In genomic region chr2:136151021-136151971, GRCh38 we compare ENCODE assay signal across 17 cellular contexts. TPM values are rescaled to one million over a fixed set of nuclear protein-coding genes. Genes with fewer than 3 reads are reported as not detected.
"Had no signal": no experiment of that assay in that cellular context is flagged by ENCODE, and none has a peak within 500 bp of the region (broad histone marks: within the 10 kb centered on the region; RNA-seq: fewer than 3 reads in every experiment).

No MANE protein-coding gene starts in this region.

- H3K27ac ChIP-seq: adrenal gland, epithelial cell of prostate, parathyroid adenoma, sigmoid colon, spleen had no signal

- DNase-seq: activated CD4-positive, alpha-beta T cell treated with anti-CD3 and anti-CD28 coated beads for 1 hour; activated CD4-positive, alpha-beta T cell treated with anti-CD3 and anti-CD28 coated beads, Interleukin-2, amount 50 U/mL, for 4 hours; activated CD8-positive, alpha-beta memory T cell treated with anti-CD3 and anti-CD28 coated beads, Interleukin-2, amount 10 ng/mL, durations not matched to agents 7 days and 5 days; activated effector memory CD4-positive, alpha-beta T cell treated with anti-CD3 and anti-CD28 coated beads, Interleukin-2, amount 50 U/mL, for 16 hours; activated T-cell treated with anti-CD3 and anti-CD28 coated beads, Interleukin-2, amount 50 U/mL, for 1 hour; adrenal gland; foreskin melanocyte; kidney glomerular epithelial cell; mesendoderm; sigmoid colon; spleen; T1000 had no signal

- H3K4me1 Mint-ChIP-seq: neural crest cell had no signal

- H3K79me2 ChIP-seq: parathyroid adenoma had no signal

- H3K9me3 ChIP-seq: adrenal gland, sigmoid colon, spleen had no signal

- H3K4me3 ChIP-seq: adrenal gland, sigmoid colon, spleen had no signal

- H3K27me3 ChIP-seq: adrenal gland, sigmoid colon, spleen had no signal

- H3K36me3 ChIP-seq: adrenal gland, sigmoid colon, spleen had no signal

- ATAC-seq: activated CD8-positive, alpha-beta memory T cell treated with anti-CD3 and anti-CD28 coated beads, Interleukin-2, amount 10 ng/mL, durations not matched to agents 7 days and 5 days had no signal

- H3K4me1 ChIP-seq: adrenal gland, parathyroid adenoma, sigmoid colon had no signal

- H3K27me3 Mint-ChIP-seq: activated naive CD4-positive, alpha-beta T cell treated with anti-CD3 and anti-CD28 coated beads, Interleukin-2, amount 50 U/mL, for 24 hours had no signal

- H3K4me3 Mint-ChIP-seq: activated CD8-positive, alpha-beta memory T cell treated with anti-CD3 and anti-CD28 coated beads, Interleukin-2, amount 10 ng/mL, durations not matched to agents 7 days and 5 days; activated naive CD4-positive, alpha-beta T cell treated with anti-CD3 and anti-CD28 coated beads, Interleukin-2, amount 50 U/mL, for 24 hours; neural crest cell had no signal

- H2AFZ ChIP-seq: parathyroid adenoma had no signal

- H3K36me3 Mint-ChIP-seq: activated CD8-positive, alpha-beta memory T cell treated with anti-CD3 and anti-CD28 coated beads, Interleukin-2, amount 10 ng/mL, durations not matched to agents 7 days and 5 days; activated naive CD4-positive, alpha-beta T cell treated with anti-CD3 and anti-CD28 coated beads, Interleukin-2, amount 50 U/mL, for 24 hours had no signal

- H3K9ac ChIP-seq: parathyroid adenoma had no signal

- H3K27ac Mint-ChIP-seq: activated CD8-positive, alpha-beta memory T cell treated with anti-CD3 and anti-CD28 coated beads, Interleukin-2, amount 10 ng/mL, durations not matched to agents 7 days and 5 days; activated naive CD4-positive, alpha-beta T cell treated with anti-CD3 and anti-CD28 coated beads, Interleukin-2, amount 50 U/mL, for 24 hours had no signal

RNA-seq across cellular contexts. Expression of gene CXCR4, which starts 33.3 kb away (rescaled TPM):
- total RNA-seq: fibroblast of lung had no signal
